ENCODE assay signal across 20 cellular contexts in the genomic region with DNA sequence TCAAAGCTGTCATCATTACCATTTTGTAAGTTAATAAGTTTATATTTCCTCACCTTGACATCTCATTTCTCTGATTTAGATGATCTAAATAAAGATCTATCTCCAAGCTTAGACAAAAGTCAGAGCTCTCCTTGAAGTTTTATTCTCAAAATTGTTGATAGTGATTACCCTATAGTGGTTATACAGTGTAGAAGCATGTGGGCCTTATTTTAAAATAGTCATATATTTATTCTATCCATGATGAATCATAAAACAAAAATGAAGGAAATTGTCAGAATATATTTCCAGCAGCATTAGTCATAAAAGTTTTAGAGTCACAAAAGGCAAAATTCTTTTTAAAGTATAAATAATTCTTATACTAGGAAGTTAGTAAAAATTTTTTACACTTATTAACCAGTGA. TPM values are rescaled to one million over a fixed set of nuclear protein-coding genes. Genes with fewer than 3 reads are reported as not detected.
DNase-seq lines count a peak whose midpoint lies in the region; FAIRE-seq and TF ChIP-seq lines count a peak whose summit lies in the region.
"Had no signal": no experiment of that assay in that cellular context is flagged by ENCODE, and none has a peak within 500 bp of the region (broad histone marks: within the 10 kb centered on the region; RNA-seq: fewer than 3 reads in every experiment).

No MANE protein-coding gene starts in this region.

- peak overlapping the region; percentile 16; the same call in 1 of the 2 replicates for H3K27ac ChIP-seq in SK-N-MC
- no peak overlapping the region for H3K27ac ChIP-seq in testis
- H3K27ac ChIP-seq: cardiac muscle cell, psoas muscle, spleen, suprapubic skin had no signal

- no peak for TF ChIP-seq CTCF in fibroblast of mammary gland (conservative IDR thresholded peaks at IDR 0.05; ENCODE audit: control insufficient read depth, insufficient read depth, low read depth, low read length)
- TF ChIP-seq CTCF in testis (IDR thresholded peaks at IDR 0.05) = no peak

- H3K4me1 ChIP-seq in testis = no peaks in the 10 kb centered on the region
- H3K4me1 ChIP-seq: psoas muscle, spleen, suprapubic skin had no signal

- FAIRE-seq in frontal cortex (lab: Jason Lieb, UNC) = no peak
- FAIRE-seq: H1, K562 had no signal

- no peaks in the 10 kb centered on the region for H3K27me3 ChIP-seq in testis
- H3K27me3 ChIP-seq: cardiac muscle cell, spleen, suprapubic skin had no signal

- H3K9ac ChIP-seq in SK-N-MC (ENCODE audit: insufficient read length) = no peak overlapping the region

- no peak for TF ChIP-seq POLR2A in testis (IDR thresholded peaks at IDR 0.05)

- H3K4me3 ChIP-seq in SK-N-MC = no peak overlapping the region
- H3K4me3 ChIP-seq in fibroblast of mammary gland (ENCODE audit: control insufficient read depth, low read depth, low read length) = no peak overlapping the region
- no peak overlapping the region for H3K4me3 ChIP-seq in testis
- H3K4me3 ChIP-seq: cardiac muscle cell, K562, psoas muscle, spleen, suprapubic skin had no signal

- H3K36me3 ChIP-seq in SK-N-MC (ENCODE audit: insufficient read depth, low read length) (peaks cover 25% of the 10 kb centered on the region), testis (ENCODE audit: low read depth, missing control alignments) (no peaks in the 10 kb centered on the region)

- DNase-seq in GM03348 (ENCODE audit: low spot score) (peak; percentile 44), SK-N-MC (ENCODE audit: low read depth, low spot score) (no peak), fibroblast of mammary gland (ENCODE audit: low read depth) (peak; percentile 46), stromal cell of bone marrow (ENCODE audit: low read depth) (peak; percentile 25), testis (no peak), frontal cortex (ENCODE audit: low spot score in 2 of 2) (no peak)
- DNase-seq in stimulated activated CD4-positive, alpha-beta T cell treated with anti-CD3 and anti-CD28 coated beads, Interleukin-4, amount 100 ng/mL, for 1 hour = no peak
- DNase-seq: activated CD8-positive, alpha-beta T cell treated with anti-CD3 and anti-CD28 coated beads, Interleukin-2, amount 10 ng/mL, durations not matched to agents 7 days and 5 days; activated naive CD8-positive, alpha-beta T cell treated with anti-CD3 and anti-CD28 coated beads for 36 hours; DMS53; effector CD8-positive, alpha-beta T cell; midbrain; NCI-H2029 treated with DMSO at 0.1 percent for 48 hours; psoas muscle; SHP77; spleen had no signal

- H3K9me3 ChIP-seq in SK-N-MC (ENCODE audit: low read depth, low read length) (no peaks in the 10 kb centered on the region), testis (no peaks in the 10 kb centered on the region)
- H3K9me3 ChIP-seq: psoas muscle, spleen, suprapubic skin had no signal

- intact Hi-C loops in testis (cut with DNase I; ENCODE audit: low total_unique reads) = no loop called here

RNA-seq across cellular contexts. Expression of a gene that starts 49.0 kb away (rescaled TPM):
- total RNA-seq in testis (10 to 100 TPM; 51.3 to 60.6 TPM), frontal cortex (156 TPM)
- 42.6 TPM for polyA plus RNA-seq in testis (ENCODE audit: insufficient read depth, low read depth, low replicate concordance)

Comparison
In these comparisons a context has a peak if more than half of its experiments do, and no peak if none do; other contexts are left out.
1. DNase-seq: peak in GM03348 (single experiment), fibroblast of mammary gland (single experiment) and stromal cell of bone marrow (single experiment); none in SK-N-MC (single experiment), stimulated activated CD4-positive, alpha-beta T cell treated with anti-CD3 and anti-CD28 coated beads, Interleukin-4, amount 100 ng/mL, for 1 hour (single experiment), testis (single experiment) and frontal cortex (0 of 2).